In the genomic region with DNA sequence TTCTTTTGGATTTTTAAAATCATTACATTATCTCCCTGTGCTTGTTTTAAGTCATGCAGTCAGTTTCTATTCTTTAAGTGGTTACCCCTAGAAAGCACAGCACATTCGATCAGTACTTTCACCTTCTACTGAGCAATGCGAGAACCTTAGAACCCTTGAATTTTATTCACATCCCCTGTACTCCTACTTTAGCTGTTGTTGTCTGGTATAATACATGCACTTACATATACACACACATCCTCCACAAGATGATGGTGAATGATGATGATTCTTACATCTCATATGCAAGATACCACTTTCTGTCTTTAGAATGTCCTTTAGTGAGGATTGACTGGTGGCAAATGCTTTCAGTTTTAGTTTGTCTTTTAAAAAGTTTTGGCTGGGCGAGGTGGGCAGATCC, we compare ENCODE assay signal across 10 cellular contexts. TPM values are rescaled to one million over a fixed set of nuclear protein-coding genes. Genes with fewer than 3 reads are reported as not detected.
DNase-seq lines count a peak whose midpoint lies in the region; ATAC-seq lines count a peak whose summit lies in the region.
"Had no signal": no experiment of that assay in that cellular context is flagged by ENCODE, and none has a peak within 500 bp of the region (broad histone marks: within the 10 kb centered on the region; RNA-seq: fewer than 3 reads in every experiment).

No MANE protein-coding gene starts in this region.

- peaks cover 25% of the 10 kb centered on the region for H3K4me1 Mint-ChIP-seq in activated CD8-positive, alpha-beta T cell treated with anti-CD3 and anti-CD28 coated beads, Interleukin-2, amount 10 ng/mL, durations not matched to agents 7 days and 5 days (ENCODE audit: low read depth)

- peak overlapping the region; percentile 60 for H3K4me3 ChIP-seq in GM08714 (ENCODE audit: low read length)
- H3K4me3 ChIP-seq: skin epidermis had no signal

- DNase-seq in activated CD8-positive, alpha-beta T cell treated with anti-CD3 and anti-CD28 coated beads, Interleukin-2, amount 10 ng/mL, durations not matched to agents 7 days and 5 days: no peak
- DNase-seq in T-helper 9 cell: no peak
- DNase-seq in NCI-H2227 treated with DMSO at 0.1 percent for 48 hours (lab: John Stamatoyannopoulos, UW): no peak
- no peak for DNase-seq in DMS153 treated with DMSO at 0.1 percent for 48 hours (lab: John Stamatoyannopoulos, UW; ENCODE audit: unreplicated experiment)
- DNase-seq: DMS153 had no signal

- ATAC-seq in GM19351 (IDR thresholded peaks at IDR 0.05; ENCODE audit: unreplicated experiment) (peak; percentile 61), HG03045 (IDR thresholded peaks at IDR 0.05; ENCODE audit: unreplicated experiment) (peak; percentile 60), HG03457 (IDR thresholded peaks at IDR 0.05; ENCODE audit: unreplicated experiment) (no peak)
- ATAC-seq in activated CD8-positive, alpha-beta T cell treated with anti-CD3 and anti-CD28 coated beads, Interleukin-2, amount 10 ng/mL, durations not matched to agents 7 days and 5 days: peak; percentile 54

- H3K36me3 Mint-ChIP-seq in activated CD8-positive, alpha-beta T cell treated with anti-CD3 and anti-CD28 coated beads, Interleukin-2, amount 10 ng/mL, durations not matched to agents 7 days and 5 days (ENCODE audit: low read depth): peaks cover 6% of the 10 kb centered on the region

- peak overlapping the region; percentile 51 for H3K27ac Mint-ChIP-seq in activated CD8-positive, alpha-beta T cell treated with anti-CD3 and anti-CD28 coated beads, Interleukin-2, amount 10 ng/mL, durations not matched to agents 7 days and 5 days

- POLR2A ChIA-PET in activated CD8-positive, alpha-beta T cell treated with anti-CD3 and anti-CD28 coated beads, Interleukin-2, amount 10 ng/mL, durations not matched to agents 7 days and 5 days (lab: Charles Lee): no interaction called here

- no peaks in the 10 kb centered on the region for H3K9me3 Mint-ChIP-seq in activated CD8-positive, alpha-beta T cell treated with anti-CD3 and anti-CD28 coated beads, Interleukin-2, amount 10 ng/mL, durations not matched to agents 7 days and 5 days (ENCODE audit: insufficient read depth)

- H3K27me3 Mint-ChIP-seq in activated CD8-positive, alpha-beta T cell treated with anti-CD3 and anti-CD28 coated beads, Interleukin-2, amount 10 ng/mL, durations not matched to agents 7 days and 5 days (ENCODE audit: low read depth): no peaks in the 10 kb centered on the region

- CTCF ChIA-PET in activated CD8-positive, alpha-beta T cell treated with anti-CD3 and anti-CD28 coated beads, Interleukin-2, amount 10 ng/mL, durations not matched to agents 7 days and 5 days (lab: Charles Lee): interaction anchor here (1.2 kb wide), 1 partner anchor 31 kb away, joined by 4 read pairs; no protein-coding TSS in a partner anchor

- peak overlapping the region; percentile 26 for H3K4me3 Mint-ChIP-seq in activated CD8-positive, alpha-beta T cell treated with anti-CD3 and anti-CD28 coated beads, Interleukin-2, amount 10 ng/mL, durations not matched to agents 7 days and 5 days

RNA-seq across cellular contexts. Expression of gene CDC40, which starts 5.7 kb away (rescaled TPM):
- 10 to 100 TPM; 25.9 to 27.0 TPM for total RNA-seq in activated CD8-positive, alpha-beta T cell treated with anti-CD3 and anti-CD28 coated beads, Interleukin-2, amount 10 ng/mL, durations not matched to agents 7 days and 5 days

RNA-seq across cellular contexts. Expression of gene WASF1, which starts 6.4 kb away (rescaled TPM):
- under 1 TPM; 0.50 to 0.76 TPM for total RNA-seq in activated CD8-positive, alpha-beta T cell treated with anti-CD3 and anti-CD28 coated beads, Interleukin-2, amount 10 ng/mL, durations not matched to agents 7 days and 5 days
